Comparison of ENCODE assay signal across 8 cellular contexts in genomic region chr7:155643804-155644177, GRCh38. TPM values are rescaled to one million over a fixed set of nuclear protein-coding genes. Genes with fewer than 3 reads are reported as not detected.
DNase-seq lines count a peak whose midpoint lies in the region; ATAC-seq and TF ChIP-seq lines count a peak whose summit lies in the region.

No MANE protein-coding gene starts in this region.

- H3K4me1 Mint-ChIP-seq in brain (peaks cover 30% of the 10 kb centered on the region), memory B cell (peaks cover 23% of the 10 kb centered on the region)

- H3K9me3 Mint-ChIP-seq in brain (peaks cover 33 to 48% (median 45%) of the 10 kb centered on the region in 5 experiments), memory B cell (peaks cover 4% of the 10 kb centered on the region)

- H3K4me3 Mint-ChIP-seq in brain: peak overlapping the region; percentile 96 to 100 (median 98)
- peak overlapping the region; percentile 92 for H3K4me3 Mint-ChIP-seq in memory B cell

- H3K27ac Mint-ChIP-seq in brain: peak overlapping the region; percentile 97 to 100 (median 99)
- H3K27ac Mint-ChIP-seq in memory B cell: peak overlapping the region; percentile 96

- peaks cover 14% of the 10 kb centered on the region for H3K27me3 Mint-ChIP-seq in brain
- H3K27me3 Mint-ChIP-seq in memory B cell: no peaks in the 10 kb centered on the region

- peaks cover 91% of the 10 kb centered on the region for H3K36me3 Mint-ChIP-seq in brain
- peaks cover 33% of the 10 kb centered on the region for H3K36me3 Mint-ChIP-seq in memory B cell

- ATAC-seq in HG03521 (IDR thresholded peaks at IDR 0.05; ENCODE audit: unreplicated experiment) (peak; percentile 17), memory B cell (ENCODE audit: low read depth) (peak; percentile 10), HG02885 (IDR thresholded peaks at IDR 0.05; ENCODE audit: poor library complexity, unreplicated experiment) (no peak)

- TF ChIP-seq CTCF in GM10266 (IDR thresholded peaks at IDR 0.05; ENCODE audit: control insufficient read depth, insufficient read depth, low read depth, missing control alignments) (no peak), brain (conservative IDR thresholded peaks at IDR 0.05) (no peak)

- peak; percentile 55 for DNase-seq in GM10266 (ENCODE audit: extremely low spot score)
- no peak for DNase-seq in memory B cell (ENCODE audit: low spot score in 2 of 2)
- no peak for DNase-seq in NCI-H1417 treated with DMSO at 0.1 percent for 48 hours (lab: John Stamatoyannopoulos, UW)
- no peak for DNase-seq in HT-29 (ENCODE audit: low spot score)
- no peak for DNase-seq in NCI-H2196 treated with DMSO at 0.1 percent for 48 hours (lab: John Stamatoyannopoulos, UW; ENCODE audit: unreplicated experiment)

RNA-seq across cellular contexts. Expression of gene RBM33, which starts 0.7 kb away (rescaled TPM):
- 14.4 TPM for polyA plus RNA-seq in brain (ENCODE audit: insufficient read depth, low read depth, low replicate concordance)
- total RNA-seq in HT-29 (2014; rRNA removed; shearing (Covaris generic)): 36.6 and 45.2 TPM in 2 replicates
